Comparison of ENCODE assay signal across 20 cellular contexts in the genomic region with DNA sequence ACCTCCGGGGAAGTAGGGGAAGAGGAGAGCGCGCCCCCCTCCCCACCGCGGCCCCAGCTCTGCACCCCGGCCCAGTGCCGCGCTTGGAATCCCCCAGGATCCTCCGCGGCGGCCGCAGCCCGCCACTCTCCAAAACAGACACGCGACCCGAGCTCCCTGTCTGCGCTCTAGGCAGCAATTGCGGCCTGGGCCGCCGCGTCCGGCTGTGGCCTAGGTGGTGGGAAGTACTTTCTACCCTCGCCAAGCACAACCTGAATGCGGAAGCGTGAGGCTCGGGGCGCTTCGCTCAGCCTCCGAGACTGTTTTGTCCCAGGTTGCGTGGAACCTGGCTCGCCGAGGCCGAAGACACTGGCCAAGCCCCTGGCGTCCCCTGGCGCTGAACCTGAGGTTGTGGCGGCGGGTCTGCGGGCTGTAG. TPM values are rescaled to one million over a fixed set of nuclear protein-coding genes. Genes with fewer than 3 reads are reported as not detected.
A peak's percentile ranks its signal among the peaks of the same experiment; 100 is the strongest.
DNase-seq lines count a peak whose midpoint lies in the region; ATAC-seq and TF ChIP-seq lines count a peak whose summit lies in the region.
"Had no signal": no experiment of that assay in that cellular context is flagged by ENCODE, and none has a peak within 500 bp of the region (broad histone marks: within the 10 kb centered on the region; RNA-seq: fewer than 3 reads in every experiment).

No MANE protein-coding gene starts in this region.

- H3K27ac Mint-ChIP-seq in activated T-helper 1 cell treated with anti-CD3 and anti-CD28 coated beads, Interleukin-12 subunit alpha, Interleukin-12 subunit beta, Interleukin-2, Interleukin-4 antibody, amounts not matched to agents 30 ng/mL and 10 ng/mL and 1 ng/mL, durations not matched to agents 14 hours and 24 hours and 36 hours = no peak overlapping the region

- no peak overlapping the region for H3K4me3 ChIP-seq in NB4 (ENCODE audit: low read depth, low read length)
- peak overlapping the region; percentile 64 for H3K4me3 ChIP-seq in iPS-15b (ENCODE audit: low read depth, low read length)
- H3K4me3 ChIP-seq in psoas muscle = peak overlapping the region; percentile 57
- H3K4me3 ChIP-seq: left lung, suprapubic skin had no signal

- intact Hi-C loops in psoas muscle (cut with DNase I) = loop anchor here in 1 of 2 donors (10.0 kb wide), 1 partner anchor 211 kb away; no protein-coding TSS in a partner anchor
- intact Hi-C loops in activated T-helper 1 cell treated with anti-CD3 and anti-CD28 coated beads, Interleukin-12 subunit alpha, Interleukin-12 subunit beta, Interleukin-2, Interleukin-4 antibody, amounts not matched to agents 30 ng/mL and 10 ng/mL and 1 ng/mL, durations not matched to agents 14 hours and 24 hours and 36 hours (cut with micrococcal nuclease) = no loop called here

- TF ChIP-seq POLR2A in NB4 (IDR thresholded peaks at IDR 0.05; ENCODE audit: extremely low read depth, insufficient read length) = no peak

- no peak overlapping the region for H3K9ac ChIP-seq in iPS-15b (ENCODE audit: low read depth, low read length)

- no peaks in the 10 kb centered on the region for H3K9me3 ChIP-seq in iPS-15b (ENCODE audit: control insufficient read depth, insufficient read depth, low read length)
- no peaks in the 10 kb centered on the region for H3K9me3 ChIP-seq in psoas muscle
- H3K9me3 ChIP-seq: Caco-2, left lung, neutrophil, suprapubic skin had no signal

- peaks cover 74% of the 10 kb centered on the region for H3K27me3 Mint-ChIP-seq in activated T-helper 1 cell treated with anti-CD3 and anti-CD28 coated beads, Interleukin-12 subunit alpha, Interleukin-12 subunit beta, Interleukin-2, Interleukin-4 antibody, amounts not matched to agents 30 ng/mL and 10 ng/mL and 1 ng/mL, durations not matched to agents 14 hours and 24 hours and 36 hours (ENCODE audit: insufficient read depth)

- no peaks in the 10 kb centered on the region for H3K36me3 Mint-ChIP-seq in activated T-helper 1 cell treated with anti-CD3 and anti-CD28 coated beads, Interleukin-12 subunit alpha, Interleukin-12 subunit beta, Interleukin-2, Interleukin-4 antibody, amounts not matched to agents 30 ng/mL and 10 ng/mL and 1 ng/mL, durations not matched to agents 14 hours and 24 hours and 36 hours (ENCODE audit: low read depth)

- no peaks in the 10 kb centered on the region for H3K36me3 ChIP-seq in iPS-15b (ENCODE audit: control insufficient read depth, insufficient read depth, low read length)
- no peaks in the 10 kb centered on the region for H3K36me3 ChIP-seq in psoas muscle (ENCODE audit: insufficient read depth in 1 of 2, low read depth in 1 of 2)
- H3K36me3 ChIP-seq: left lung, neutrophil, suprapubic skin had no signal

- peaks cover 94% of the 10 kb centered on the region for H3K27me3 ChIP-seq in iPS-15b (ENCODE audit: control insufficient read depth, insufficient read depth, low read length)
- H3K27me3 ChIP-seq in psoas muscle (ENCODE audit: insufficient read depth in 3 of 3, low read length in 2 of 3) = peaks cover 2 to 98% (median 77%) of the 10 kb centered on the region in 3 donors

- 2 to 3% (median 3%) methylated on average over 31 to 38 of the region's 38 CpGs for WGBS in psoas muscle, 3 donors

- TF ChIP-seq CTCF in NB4 (IDR thresholded peaks at IDR 0.05; ENCODE audit: low read depth, low read length) (no peak), psoas muscle (IDR thresholded peaks at IDR 0.05) (no peak)

- DNase-seq in DMS 273 (lab: John Stamatoyannopoulos, UW; ENCODE audit: unreplicated experiment) (peak; percentile 31), DMS 273 treated with DMSO at 0.1 percent for 48 hours (lab: John Stamatoyannopoulos, UW) (no peak), NB4 (ENCODE audit: low read depth) (peak; percentile 32), psoas muscle (no peak)
- DNase-seq in stimulated activated naive CD4-positive, alpha-beta T cell (lab: John Stamatoyannopoulos, UW) = no peak
- no peak for DNase-seq in stimulated activated CD4-positive, alpha-beta T cell treated with anti-CD3 and anti-CD28 coated beads, Interleukin-2, amount 100 ng/mL, for 24 hours
- DNase-seq in activated T-helper 1 cell treated with anti-CD3 and anti-CD28 coated beads, Interleukin-12 subunit alpha, Interleukin-12 subunit beta, Interleukin-2, Interleukin-4 antibody, amounts not matched to agents 30 ng/mL and 10 ng/mL and 1 ng/mL, durations not matched to agents 14 hours and 24 hours and 36 hours (ENCODE audit: low spot score) = no peak
- DNase-seq: activated T-cell treated with anti-CD3 and anti-CD28 coated beads, Interleukin-2, amount 50 U/mL, for 1 hour; anterior cingulate cortex; Caco-2; dorsolateral prefrontal cortex; left lung; NCI-H446; PC-3 had no signal

- H3K27ac ChIP-seq in psoas muscle = no peak overlapping the region
- H3K27ac ChIP-seq: dorsolateral prefrontal cortex, left lung, neutrophil, suprapubic skin had no signal

- peak in 1 of 4 donors; percentile 32 for ATAC-seq in psoas muscle
- ATAC-seq: left lung, PC-3 had no signal

- peaks cover 6% of the 10 kb centered on the region for H3K9me3 Mint-ChIP-seq in activated T-helper 1 cell treated with anti-CD3 and anti-CD28 coated beads, Interleukin-12 subunit alpha, Interleukin-12 subunit beta, Interleukin-2, Interleukin-4 antibody, amounts not matched to agents 30 ng/mL and 10 ng/mL and 1 ng/mL, durations not matched to agents 14 hours and 24 hours and 36 hours

- H3K4me3 Mint-ChIP-seq in activated T-helper 1 cell treated with anti-CD3 and anti-CD28 coated beads, Interleukin-12 subunit alpha, Interleukin-12 subunit beta, Interleukin-2, Interleukin-4 antibody, amounts not matched to agents 30 ng/mL and 10 ng/mL and 1 ng/mL, durations not matched to agents 14 hours and 24 hours and 36 hours = no peak overlapping the region
- H3K4me3 Mint-ChIP-seq: activated CD4-positive, alpha-beta T cell treated with anti-CD3 and anti-CD28 coated beads, Interleukin-2, amount 10 ng/mL, durations not matched to agents 24 days and 14 days had no signal

- peaks cover 18% of the 10 kb centered on the region for H3K4me1 Mint-ChIP-seq in activated T-helper 1 cell treated with anti-CD3 and anti-CD28 coated beads, Interleukin-12 subunit alpha, Interleukin-12 subunit beta, Interleukin-2, Interleukin-4 antibody, amounts not matched to agents 30 ng/mL and 10 ng/mL and 1 ng/mL, durations not matched to agents 14 hours and 24 hours and 36 hours (ENCODE audit: low read depth)

- peaks cover 20% of the 10 kb centered on the region for H3K4me1 ChIP-seq in iPS-15b (ENCODE audit: control insufficient read depth, insufficient read depth, low read length)
- H3K4me1 ChIP-seq in psoas muscle = peaks cover 34% of the 10 kb centered on the region
- H3K4me1 ChIP-seq: Caco-2 had no signal

RNA-seq across cellular contexts. Expression of gene FOXB2, which starts 3.3 kb away (rescaled TPM):
- under 1 TPM in 1 of 4 donors, not detected in 3; 0.18 TPM for total RNA-seq in psoas muscle
- not detected for polyA plus RNA-seq in psoas muscle
- total RNA-seq in activated T-helper 1 cell treated with anti-CD3 and anti-CD28 coated beads, Interleukin-12 subunit alpha, Interleukin-12 subunit beta, Interleukin-2, Interleukin-4 antibody, amounts not matched to agents 30 ng/mL and 10 ng/mL and 1 ng/mL, durations not matched to agents 14 hours and 24 hours and 36 hours = not detected in 2 replicates
- total RNA-seq: activated CD4-positive, alpha-beta T cell treated with anti-CD3 and anti-CD28 coated beads, Interleukin-2, amount 10 ng/mL, durations not matched to agents 24 days and 14 days; Caco-2; fibroblast of villous mesenchyme; left lung; PC-3; suprapubic skin; T-helper 1 cell treated with Interleukin-12 subunit alpha and Interleukin-12 subunit beta and Interleukin-4 antibody, amounts not matched to agents 30 ng/mL and 1 ng/mL, for 36 hours had no signal

Comparison
In these comparisons a context has a peak if more than half of its experiments do, and no peak if none do; other contexts are left out.
1. DNase-seq: peak in DMS 273 (single experiment) and NB4 (single experiment); none in DMS 273 treated with DMSO at 0.1 percent for 48 hours (single experiment), psoas muscle (0 of 2), stimulated activated naive CD4-positive, alpha-beta T cell (0 of 6), stimulated activated CD4-positive, alpha-beta T cell treated with anti-CD3 and anti-CD28 coated beads, Interleukin-2, amount 100 ng/mL, for 24 hours (0 of 2) and activated T-helper 1 cell treated with anti-CD3 and anti-CD28 coated beads, Interleukin-12 subunit alpha, Interleukin-12 subunit beta, Interleukin-2, Interleukin-4 antibody, amounts not matched to agents 30 ng/mL and 10 ng/mL and 1 ng/mL, durations not matched to agents 14 hours and 24 hours and 36 hours (single experiment).